ENCODE assay signal across 21 cellular contexts in genomic region chr2:184523732-184524131, GRCh38.
A peak's percentile ranks its signal among the peaks of the same experiment; 100 is the strongest.
DNase-seq lines count a peak whose midpoint lies in the region; ATAC-seq, FAIRE-seq and TF ChIP-seq lines count a peak whose summit lies in the region.
"Had no signal": no experiment of that assay in that cellular context is flagged by ENCODE, and none has a peak within 500 bp of the region (broad histone marks: within the 10 kb centered on the region; RNA-seq: fewer than 3 reads in every experiment).

No MANE protein-coding gene starts in this region.

- H3K79me2 ChIP-seq in HepG2 (ENCODE audit: insufficient read depth, low read length): no peaks in the 10 kb centered on the region

- TF ChIP-seq CTCF in chondrocyte (IDR thresholded peaks at IDR 0.05): no peak
- TF ChIP-seq CTCF in HepG2 (CRISPR knock-in tag; IDR thresholded peaks at IDR 0.05): no peak

- H3K36me3 ChIP-seq in HepG2 (replicated peaks in 1 of 2; ENCODE audit: control insufficient read depth in 1 of 2, insufficient read depth in 2 of 2, low read length in 2 of 2) (no peaks in the 10 kb centered on the region), aorta (ENCODE audit: control insufficient read depth in 1 of 2, insufficient read depth in 2 of 2, low read length in 1 of 2) (no peaks in the 10 kb centered on the region)

- H3K27ac Mint-ChIP-seq in chondrocyte (ENCODE audit: unreplicated experiment): no peak overlapping the region
- H3K27ac Mint-ChIP-seq: CD4-positive, alpha-beta T cell had no signal

- 42% methylated on average over 10 of the region's 11 CpGs for WGBS in HepG2 (ENCODE audit: low lambda C conversion rate)
- WGBS in aorta, 2 donors: 90 to 94% methylated on average over 11 of the region's 11 CpGs

- intact Hi-C loops in HepG2 (cut with micrococcal nuclease; ENCODE audit: unreplicated experiment) (no loop called here), posterior vena cava (cut with DNase I) (no loop called here), aorta (cut with DNase I) (no loop called here)

- BruUV-seq in HepG2 (replicated peaks; lab: Mats Ljungman, UMichigan): no TSS peak

- H3K4me1 ChIP-seq in HepG2 (ENCODE audit: insufficient read depth, low read length): no peaks in the 10 kb centered on the region
- H3K4me1 ChIP-seq in aorta (ENCODE audit: control insufficient read depth in 1 of 2, insufficient read depth in 2 of 2, low read length in 2 of 2): no peaks in the 10 kb centered on the region
- H3K4me1 ChIP-seq: Caco-2 had no signal

- FAIRE-seq in HepG2 (lab: Jason Lieb, UNC): no peak
- FAIRE-seq: A204.1, D721Med, G401.6, GM12891, GM19239 had no signal

- CTCF ChIA-PET in HepG2 (lab: Yijun Ruan, JAX; ENCODE audit: low intra/inter-chr PET ratio, low total read pairs): no interaction called here

- no peak overlapping the region for H3K4me2 ChIP-seq in HepG2 (ENCODE audit: low read depth, low read length)

- peaks cover 1% of the 10 kb centered on the region for H3K36me3 Mint-ChIP-seq in chondrocyte (ENCODE audit: low read depth)

- TF ChIP-seq EP300 in HepG2 (IDR thresholded peaks at IDR 0.05; ENCODE audit: low read depth in 2 of 2, low read length in 2 of 2): no peak
- no peak for TF ChIP-seq EP300 in HepG2 (CRISPR knock-in tag; IDR thresholded peaks at IDR 0.05; ENCODE audit: borderline replicate concordance)

- POLR2A ChIA-PET in HepG2 (lab: Yijun Ruan, JAX): no interaction called here

- no peak overlapping the region for H3K27ac ChIP-seq in HepG2 (ENCODE audit: extremely low read length, insufficient read depth, low read length)
- H3K27ac ChIP-seq in aorta (ENCODE audit: low read depth in 1 of 2, low read length in 2 of 2): no peak overlapping the region
- H3K27ac ChIP-seq: C4-2B, GM23248, HL-60 had no signal

- no peak for TF ChIP-seq POLR2A in HepG2 (IDR thresholded peaks at IDR 0.05; ENCODE audit: insufficient read depth in 1 of 2, low read depth in 2 of 2, low read length in 2 of 2)

- H3K9me3 Mint-ChIP-seq in chondrocyte (ENCODE audit: low read depth): peaks cover 24% of the 10 kb centered on the region

- peaks cover 3% of the 10 kb centered on the region for H3K27me3 Mint-ChIP-seq in chondrocyte (ENCODE audit: low read depth)
- H3K27me3 Mint-ChIP-seq: CD4-positive, alpha-beta T cell had no signal

- no peaks in the 10 kb centered on the region for H4K20me1 ChIP-seq in HepG2 (ENCODE audit: insufficient read depth, low read length)

- DNase-seq in chondrocyte (ENCODE audit: low spot score): peak; percentile 83
- no peak for DNase-seq in HepG2 (ENCODE audit: low spot score)
- DNase-seq in posterior vena cava (ENCODE audit: low spot score): peak; percentile 70
- DNase-seq in aorta: peak; percentile 36 to 54
- DNase-seq in NCI-H226: no peak
- no peak for DNase-seq in stimulated activated CD4-positive, alpha-beta T cell treated with anti-CD3 and anti-CD28 coated beads, Interleukin-2, amount 100 ng/mL, for 48 hours
- DNase-seq: ACHN; AML-193; Caco-2; CD4-positive, alpha-beta T cell; GM23248; HCEC 1CT; IMR-90 had no signal

- no peaks in the 10 kb centered on the region for H3K27me3 ChIP-seq in HepG2 (ENCODE audit: control insufficient read depth in 1 of 2, insufficient read depth in 2 of 2, low read length in 2 of 2)
- no peaks in the 10 kb centered on the region for H3K27me3 ChIP-seq in aorta (ENCODE audit: control insufficient read depth in 1 of 2, insufficient read depth in 2 of 2, low read length in 1 of 2)

- ATAC-seq in HepG2 (no peak; the same call in 2 of the 3 replicates), aorta (ENCODE audit: low FRiP score) (no peak), GM21786 (IDR thresholded peaks at IDR 0.05; ENCODE audit: unreplicated experiment) (no peak)

- no peak overlapping the region for H3K4me3 Mint-ChIP-seq in chondrocyte (ENCODE audit: unreplicated experiment)
- H3K4me3 Mint-ChIP-seq: CD4-positive, alpha-beta T cell had no signal

- no peak overlapping the region for H2AFZ ChIP-seq in HepG2 (ENCODE audit: low read length)
- H2AFZ ChIP-seq: GM23248 had no signal

- H3K4me3 ChIP-seq in HepG2 (replicated peaks in 1 of 3; ENCODE audit: insufficient read depth in 1 of 3, low read depth in 2 of 3, low read length in 3 of 3) (no peak overlapping the region), aorta (ENCODE audit: low read length in 2 of 2) (no peak overlapping the region)
- H3K4me3 ChIP-seq: GM23248 had no signal

- H3K9me3 ChIP-seq in HepG2 (ENCODE audit: low read length): peaks cover 17% of the 10 kb centered on the region
- H3K9me3 ChIP-seq in aorta (ENCODE audit: control insufficient read depth, low read length): peaks cover 4% of the 10 kb centered on the region

- in situ Hi-C loops in HepG2 (cut with HindIII; ENCODE audit: extremely low pct_ligation_motif_present, low pct_unique_long_range_greater_than_20kb): no loop called here

- H3K9ac ChIP-seq in HepG2 (ENCODE audit: insufficient read depth, low read depth, low read length): no peak overlapping the region
- H3K9ac ChIP-seq: GM23248 had no signal

- no peaks in the 10 kb centered on the region for H3K4me1 Mint-ChIP-seq in chondrocyte (ENCODE audit: low read depth)

- TF ChIP-seq RAD21 in HepG2 (CRISPR knock-in tag; IDR thresholded peaks at IDR 0.05): no peak

TF ChIP-seq in HepG2, 621 proteins besides CTCF, POLR2A, EP300 and RAD21:
- TF ChIP-seq KMT2B (CRISPR knock-in tag; IDR thresholded peaks at IDR 0.05) (no peak), MNT (IDR thresholded peaks at IDR 0.05) (peak; percentile 55), NCOA2 (CRISPR knock-in tag; IDR thresholded peaks at IDR 0.05) (no peak)

Comparison
In these comparisons a context has a peak if more than half of its experiments do, and no peak if none do; other contexts are left out.
1. DNase-seq: peak in chondrocyte (single experiment), posterior vena cava (single experiment) and aorta (2 of 2); none in HepG2 (single experiment), NCI-H226 (single experiment) and stimulated activated CD4-positive, alpha-beta T cell treated with anti-CD3 and anti-CD28 coated beads, Interleukin-2, amount 100 ng/mL, for 48 hours (0 of 2).